In genomic region chr15:61640751-61641150, GRCh38 we compare ENCODE assay signal across 17 cellular contexts.
DNase-seq lines count a peak whose midpoint lies in the region; ATAC-seq, FAIRE-seq and TF ChIP-seq lines count a peak whose summit lies in the region.
"Had no signal": no experiment of that assay in that cellular context is flagged by ENCODE, and none has a peak within 500 bp of the region (broad histone marks: within the 10 kb centered on the region; RNA-seq: fewer than 3 reads in every experiment).

No MANE protein-coding gene starts in this region.

- H3K27ac ChIP-seq in GM23338 (ENCODE audit: low read depth) (no peak overlapping the region), WERI-Rb-1 (peak overlapping the region; percentile 19), iPS-20b (ENCODE audit: low read length) (no peak overlapping the region), tibial artery (no peak overlapping the region)
- H3K27ac ChIP-seq: 22Rv1 had no signal

- H3K4me2 ChIP-seq in GM23338: peak overlapping the region; percentile 38; the same call in 1 of the 2 replicates

- peaks cover 7% of the 10 kb centered on the region; the same call in 1 of the 2 replicates for H3K9me2 ChIP-seq in GM23338 (ENCODE audit: insufficient read depth)

- H3K79me2 ChIP-seq in GM23338 (replicated peaks; ENCODE audit: insufficient read depth): no peaks in the 10 kb centered on the region

- peak; percentile 69 for ATAC-seq in GM23338
- ATAC-seq in GM18498 (IDR thresholded peaks at IDR 0.05; ENCODE audit: unreplicated experiment): no peak
- ATAC-seq: CD8-positive, alpha-beta T cell had no signal

- H3K4me1 ChIP-seq in GM23338 (ENCODE audit: insufficient read depth): peaks cover 25% of the 10 kb centered on the region
- H3K4me1 ChIP-seq in iPS-20b (ENCODE audit: insufficient read depth, low read length): peaks cover 9% of the 10 kb centered on the region; the same call in 1 of the 2 replicates
- no peaks in the 10 kb centered on the region for H3K4me1 ChIP-seq in tibial artery
- H3K4me1 ChIP-seq: HAP-1 had no signal

- no peaks in the 10 kb centered on the region for H4K20me1 ChIP-seq in GM23338 (replicated peaks; ENCODE audit: insufficient read depth)

- DNase-seq in DMS 273 treated with DMSO at 0.1 percent for 48 hours (lab: John Stamatoyannopoulos, UW) (peak; percentile 40), DMS 273 (lab: John Stamatoyannopoulos, UW; ENCODE audit: unreplicated experiment) (no peak), GM23338 (ENCODE audit: low spot score) (peak; percentile 21), WERI-Rb-1 (no peak), RCC 7860 (ENCODE audit: low spot score) (no peak), tibial artery (no peak)
- DNase-seq: CD8-positive, alpha-beta T cell; COR-L47; DMS53; GOT3 had no signal

- H3K4me1 Mint-ChIP-seq in GM23338: peaks cover 31% of the 10 kb centered on the region
- H3K4me1 Mint-ChIP-seq: CD14-positive monocyte had no signal

- no peak overlapping the region for H3K27ac Mint-ChIP-seq in GM23338
- H3K27ac Mint-ChIP-seq: CD14-positive monocyte; CD8-positive, alpha-beta T cell had no signal

- H3K27me3 ChIP-seq in GM23338 (ENCODE audit: insufficient read depth): peaks cover 8% of the 10 kb centered on the region; the same call in 1 of the 2 replicates
- H3K27me3 ChIP-seq in WERI-Rb-1 (ENCODE audit: insufficient read depth, low read depth, severe bottlenecking): no peaks in the 10 kb centered on the region
- H3K27me3 ChIP-seq in iPS-20b (ENCODE audit: insufficient read depth, low read length): peaks cover 15% of the 10 kb centered on the region
- peaks cover 0 to 7% of the 10 kb centered on the region in 2 donors for H3K27me3 ChIP-seq in tibial artery

- TF ChIP-seq CTCF in GM23338 (conservative IDR thresholded peaks at IDR 0.05; ENCODE audit: low read depth in 2 of 2) (no peak), WERI-Rb-1 (IDR thresholded peaks at IDR 0.05; ENCODE audit: low read depth, low read length) (no peak), tibial artery (IDR thresholded peaks at IDR 0.05) (no peak)

- no peaks in the 10 kb centered on the region for H3K9me3 Mint-ChIP-seq in GM23338
- H3K9me3 Mint-ChIP-seq: CD14-positive monocyte; CD8-positive, alpha-beta T cell had no signal

- intact Hi-C loops in tibial artery (cut with DNase I; ENCODE audit: low total_unique reads): no loop called here

- H3K9me3 ChIP-seq in WERI-Rb-1 (ENCODE audit: severe bottlenecking) (no peaks in the 10 kb centered on the region), iPS-20b (ENCODE audit: insufficient read depth, low read depth, low read length) (no peaks in the 10 kb centered on the region), tibial artery (no peaks in the 10 kb centered on the region)

- H3K36me3 ChIP-seq in GM23338 (ENCODE audit: insufficient read depth) (no peaks in the 10 kb centered on the region), WERI-Rb-1 (no peaks in the 10 kb centered on the region), iPS-20b (ENCODE audit: insufficient read depth, low read depth, low read length) (no peaks in the 10 kb centered on the region), tibial artery (no peaks in the 10 kb centered on the region)
- H3K36me3 ChIP-seq: HAP-1 had no signal

- H3K4me3 ChIP-seq in GM23338: no peak overlapping the region
- no peak overlapping the region for H3K4me3 ChIP-seq in WERI-Rb-1 (ENCODE audit: low read depth, low read length)
- H3K4me3 ChIP-seq in iPS-20b (ENCODE audit: low read length): peak overlapping the region; percentile 32; the same call in 1 of the 2 replicates
- H3K4me3 ChIP-seq in tibial artery: no peak overlapping the region
- H3K4me3 ChIP-seq: HAP-1 had no signal

- no peak for FAIRE-seq in RCC 7860 (lab: Jason Lieb, UNC)
- FAIRE-seq: GM18507, HTR-8/SVneo had no signal

- peaks cover 10% of the 10 kb centered on the region for H3K27me3 Mint-ChIP-seq in GM23338 (ENCODE audit: insufficient read depth, low read depth, poor library complexity)

- no peaks in the 10 kb centered on the region for H3K36me3 Mint-ChIP-seq in GM23338 (ENCODE audit: low read depth)
- H3K36me3 Mint-ChIP-seq: CD14-positive monocyte; CD8-positive, alpha-beta T cell had no signal

- no peak overlapping the region for H2AFZ ChIP-seq in GM23338

- no peaks in the 10 kb centered on the region for H3F3A ChIP-seq in GM23338 (replicated peaks; ENCODE audit: low read depth)

- H3K9ac ChIP-seq in iPS-20b (ENCODE audit: low read depth, low read length): no peak overlapping the region

- no peak overlapping the region for H3K4me3 Mint-ChIP-seq in GM23338
- H3K4me3 Mint-ChIP-seq: CD14-positive monocyte; CD8-positive, alpha-beta T cell had no signal

TF ChIP-seq in GM23338, 12 proteins besides CTCF, POLR2A, EP300 and RAD21 (continues in another document):
- TF ChIP-seq CREB1 (CRISPR knock-in tag; IDR thresholded peaks at IDR 0.05; ENCODE audit: low read depth) (no peak), NANOG (IDR thresholded peaks at IDR 0.05; ENCODE audit: borderline replicate concordance) (no peak), POLR2AphosphoS5 (IDR thresholded peaks at IDR 0.05; ENCODE audit: low read depth) (no peak), EZH2phosphoT487 (IDR thresholded peaks at IDR 0.05; ENCODE audit: unreplicated experiment) (no peak), EZH2 (IDR thresholded peaks at IDR 0.05; ENCODE audit: low read depth, unreplicated experiment) (no peak), ETS1 (IDR thresholded peaks at IDR 0.05) (no peak)
- TF ChIP-seq, protein P1, sequence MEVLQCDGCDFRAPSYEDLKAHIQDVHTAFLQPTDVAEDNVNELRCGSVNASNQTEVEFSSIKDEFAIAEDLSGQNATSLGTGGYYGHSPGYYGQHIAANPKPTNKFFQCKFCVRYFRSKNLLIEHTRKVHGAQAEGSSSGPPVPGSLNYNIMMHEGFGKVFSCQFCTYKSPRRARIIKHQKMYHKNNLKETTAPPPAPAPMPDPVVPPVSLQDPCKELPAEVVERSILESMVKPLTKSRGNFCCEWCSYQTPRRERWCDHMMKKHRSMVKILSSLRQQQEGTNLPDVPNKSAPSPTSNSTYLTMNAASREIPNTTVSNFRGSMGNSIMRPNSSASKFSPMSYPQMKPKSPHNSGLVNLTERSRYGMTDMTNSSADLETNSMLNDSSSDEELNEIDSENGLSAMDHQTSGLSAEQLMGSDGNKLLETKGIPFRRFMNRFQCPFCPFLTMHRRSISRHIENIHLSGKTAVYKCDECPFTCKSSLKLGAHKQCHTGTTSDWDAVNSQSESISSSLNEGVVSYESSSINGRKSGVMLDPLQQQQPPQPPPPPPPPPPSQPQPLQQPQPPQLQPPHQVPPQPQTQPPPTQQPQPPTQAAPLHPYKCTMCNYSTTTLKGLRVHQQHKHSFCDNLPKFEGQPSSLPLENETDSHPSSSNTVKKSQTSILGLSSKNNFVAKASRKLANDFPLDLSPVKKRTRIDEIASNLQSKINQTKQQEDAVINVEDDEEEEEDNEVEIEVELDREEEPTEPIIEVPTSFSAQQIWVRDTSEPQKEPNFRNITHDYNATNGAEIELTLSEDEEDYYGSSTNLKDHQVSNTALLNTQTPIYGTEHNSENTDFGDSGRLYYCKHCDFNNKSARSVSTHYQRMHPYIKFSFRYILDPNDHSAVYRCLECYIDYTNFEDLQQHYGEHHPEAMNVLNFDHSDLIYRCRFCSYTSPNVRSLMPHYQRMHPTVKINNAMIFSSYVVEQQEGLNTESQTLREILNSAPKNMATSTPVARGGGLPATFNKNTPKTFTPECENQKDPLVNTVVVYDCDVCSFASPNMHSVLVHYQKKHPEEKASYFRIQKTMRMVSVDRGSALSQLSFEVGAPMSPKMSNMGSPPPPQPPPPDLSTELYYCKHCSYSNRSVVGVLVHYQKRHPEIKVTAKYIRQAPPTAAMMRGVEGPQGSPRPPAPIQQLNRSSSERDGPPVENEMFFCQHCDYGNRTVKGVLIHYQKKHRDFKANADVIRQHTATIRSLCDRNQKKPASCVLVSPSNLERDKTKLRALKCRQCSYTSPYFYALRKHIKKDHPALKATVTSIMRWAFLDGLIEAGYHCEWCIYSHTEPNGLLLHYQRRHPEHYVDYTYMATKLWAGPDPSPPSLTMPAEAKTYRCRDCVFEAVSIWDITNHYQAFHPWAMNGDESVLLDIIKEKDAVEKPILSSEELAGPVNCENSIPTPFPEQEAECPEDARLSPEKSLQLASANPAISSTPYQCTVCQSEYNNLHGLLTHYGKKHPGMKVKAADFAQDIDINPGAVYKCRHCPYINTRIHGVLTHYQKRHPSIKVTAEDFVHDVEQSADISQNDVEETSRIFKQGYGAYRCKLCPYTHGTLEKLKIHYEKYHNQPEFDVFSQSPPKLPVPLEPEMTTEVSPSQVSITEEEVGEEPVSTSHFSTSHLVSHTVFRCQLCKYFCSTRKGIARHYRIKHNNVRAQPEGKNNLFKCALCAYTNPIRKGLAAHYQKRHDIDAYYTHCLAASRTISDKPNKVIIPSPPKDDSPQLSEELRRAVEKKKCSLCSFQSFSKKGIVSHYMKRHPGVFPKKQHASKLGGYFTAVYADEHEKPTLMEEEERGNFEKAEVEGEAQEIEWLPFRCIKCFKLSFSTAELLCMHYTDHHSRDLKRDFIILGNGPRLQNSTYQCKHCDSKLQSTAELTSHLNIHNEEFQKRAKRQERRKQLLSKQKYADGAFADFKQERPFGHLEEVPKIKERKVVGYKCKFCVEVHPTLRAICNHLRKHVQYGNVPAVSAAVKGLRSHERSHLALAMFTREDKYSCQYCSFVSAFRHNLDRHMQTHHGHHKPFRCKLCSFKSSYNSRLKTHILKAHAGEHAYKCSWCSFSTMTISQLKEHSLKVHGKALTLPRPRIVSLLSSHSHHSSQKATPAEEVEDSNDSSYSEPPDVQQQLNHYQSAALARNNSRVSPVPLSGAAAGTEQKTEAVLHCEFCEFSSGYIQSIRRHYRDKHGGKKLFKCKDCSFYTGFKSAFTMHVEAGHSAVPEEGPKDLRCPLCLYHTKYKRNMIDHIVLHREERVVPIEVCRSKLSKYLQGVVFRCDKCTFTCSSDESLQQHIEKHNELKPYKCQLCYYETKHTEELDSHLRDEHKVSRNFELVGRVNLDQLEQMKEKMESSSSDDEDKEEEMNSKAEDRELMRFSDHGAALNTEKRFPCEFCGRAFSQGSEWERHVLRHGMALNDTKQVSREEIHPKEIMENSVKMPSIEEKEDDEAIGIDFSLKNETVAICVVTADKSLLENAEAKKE (CRISPR knock-in tag; IDR thresholded peaks at IDR 0.05): no peak

Comparison
In these comparisons a context has a peak if more than half of its experiments do, and no peak if none do; other contexts are left out.
1. DNase-seq: peak in DMS 273 treated with DMSO at 0.1 percent for 48 hours (single experiment) and GM23338 (single experiment); none in DMS 273 (single experiment), WERI-Rb-1 (single experiment), RCC 7860 (single experiment) and tibial artery (0 of 2).